In the genomic region with DNA sequence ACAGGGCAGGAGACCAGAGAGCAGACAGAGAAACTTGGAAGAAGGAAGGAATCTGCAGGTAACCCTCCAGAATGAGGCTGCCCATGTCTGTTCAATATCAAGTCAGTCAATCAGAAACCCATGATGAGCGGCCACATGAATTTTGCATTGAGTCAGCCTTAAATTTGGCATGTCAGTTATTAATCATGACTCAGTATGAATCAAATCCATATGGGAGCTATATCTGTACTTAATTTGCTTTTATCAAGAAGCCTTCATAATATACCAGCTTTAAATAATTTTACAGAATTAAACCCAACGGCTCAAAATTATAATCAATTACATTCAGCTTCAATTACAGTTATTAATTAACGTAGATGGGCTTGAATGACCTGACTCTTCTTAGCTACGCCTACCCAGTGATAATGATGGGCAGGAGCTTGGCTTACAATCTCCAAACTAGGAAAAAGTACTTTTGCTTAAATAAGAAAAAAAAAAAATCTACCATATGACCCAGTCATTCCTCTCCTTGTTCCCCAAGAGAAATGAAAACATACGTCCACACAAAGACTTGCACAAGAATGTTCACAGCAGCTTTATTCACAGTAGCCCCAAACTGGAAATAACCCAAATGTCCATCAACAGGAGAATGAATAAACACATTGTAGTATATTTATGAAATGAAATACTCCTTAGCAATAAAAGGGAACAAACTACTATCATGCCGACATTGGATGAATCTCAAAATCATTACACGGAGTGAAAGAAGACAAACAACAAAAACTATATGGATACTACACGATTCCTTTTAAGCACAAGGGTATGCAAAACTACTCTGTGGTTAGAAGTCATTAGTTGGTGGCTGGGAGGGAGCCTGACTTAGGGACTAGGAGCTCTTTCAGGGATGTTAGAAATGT, we compare ENCODE assay signal across 1 cellular context.
TF ChIP-seq lines count a peak whose summit lies in the region.

No MANE protein-coding gene starts in this region.

TF ChIP-seq in SK-N-SH treated with all-trans-retinoic acid at 6 μM for 48 hours, 23 proteins besides CTCF, POLR2A, EP300 and RAD21 (continued from another document):
- TF ChIP-seq, protein P1, sequence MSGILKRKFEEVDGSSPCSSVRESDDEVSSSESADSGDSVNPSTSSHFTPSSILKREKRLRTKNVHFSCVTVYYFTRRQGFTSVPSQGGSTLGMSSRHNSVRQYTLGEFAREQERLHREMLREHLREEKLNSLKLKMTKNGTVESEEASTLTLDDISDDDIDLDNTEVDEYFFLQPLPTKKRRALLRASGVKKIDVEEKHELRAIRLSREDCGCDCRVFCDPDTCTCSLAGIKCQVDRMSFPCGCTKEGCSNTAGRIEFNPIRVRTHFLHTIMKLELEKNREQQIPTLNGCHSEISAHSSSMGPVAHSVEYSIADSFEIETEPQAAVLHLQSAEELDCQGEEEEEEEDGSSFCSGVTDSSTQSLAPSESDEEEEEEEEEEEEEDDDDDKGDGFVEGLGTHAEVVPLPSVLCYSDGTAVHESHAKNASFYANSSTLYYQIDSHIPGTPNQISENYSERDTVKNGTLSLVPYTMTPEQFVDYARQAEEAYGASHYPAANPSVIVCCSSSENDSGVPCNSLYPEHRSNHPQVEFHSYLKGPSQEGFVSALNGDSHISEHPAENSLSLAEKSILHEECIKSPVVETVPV (CRISPR knock-in tag; IDR thresholded peaks at IDR 0.05), result no peak
- TF ChIP-seq ZNF8 (CRISPR knock-in tag; IDR thresholded peaks at IDR 0.05) (no peak; the same call in 1 of the 2 replicates), SNAI2 (CRISPR knock-in tag; IDR thresholded peaks at IDR 0.05) (no peak)
- TF ChIP-seq, protein P2, sequence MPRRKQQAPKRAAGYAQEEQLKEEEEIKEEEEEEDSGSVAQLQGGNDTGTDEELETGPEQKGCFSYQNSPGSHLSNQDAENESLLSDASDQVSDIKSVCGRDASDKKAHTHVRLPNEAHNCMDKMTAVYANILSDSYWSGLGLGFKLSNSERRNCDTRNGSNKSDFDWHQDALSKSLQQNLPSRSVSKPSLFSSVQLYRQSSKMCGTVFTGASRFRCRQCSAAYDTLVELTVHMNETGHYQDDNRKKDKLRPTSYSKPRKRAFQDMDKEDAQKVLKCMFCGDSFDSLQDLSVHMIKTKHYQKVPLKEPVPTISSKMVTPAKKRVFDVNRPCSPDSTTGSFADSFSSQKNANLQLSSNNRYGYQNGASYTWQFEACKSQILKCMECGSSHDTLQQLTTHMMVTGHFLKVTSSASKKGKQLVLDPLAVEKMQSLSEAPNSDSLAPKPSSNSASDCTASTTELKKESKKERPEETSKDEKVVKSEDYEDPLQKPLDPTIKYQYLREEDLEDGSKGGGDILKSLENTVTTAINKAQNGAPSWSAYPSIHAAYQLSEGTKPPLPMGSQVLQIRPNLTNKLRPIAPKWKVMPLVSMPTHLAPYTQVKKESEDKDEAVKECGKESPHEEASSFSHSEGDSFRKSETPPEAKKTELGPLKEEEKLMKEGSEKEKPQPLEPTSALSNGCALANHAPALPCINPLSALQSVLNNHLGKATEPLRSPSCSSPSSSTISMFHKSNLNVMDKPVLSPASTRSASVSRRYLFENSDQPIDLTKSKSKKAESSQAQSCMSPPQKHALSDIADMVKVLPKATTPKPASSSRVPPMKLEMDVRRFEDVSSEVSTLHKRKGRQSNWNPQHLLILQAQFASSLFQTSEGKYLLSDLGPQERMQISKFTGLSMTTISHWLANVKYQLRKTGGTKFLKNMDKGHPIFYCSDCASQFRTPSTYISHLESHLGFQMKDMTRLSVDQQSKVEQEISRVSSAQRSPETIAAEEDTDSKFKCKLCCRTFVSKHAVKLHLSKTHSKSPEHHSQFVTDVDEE (CRISPR knock-in tag; IDR thresholded peaks at IDR 0.05), result peak; percentile 84
